In the genomic region with DNA sequence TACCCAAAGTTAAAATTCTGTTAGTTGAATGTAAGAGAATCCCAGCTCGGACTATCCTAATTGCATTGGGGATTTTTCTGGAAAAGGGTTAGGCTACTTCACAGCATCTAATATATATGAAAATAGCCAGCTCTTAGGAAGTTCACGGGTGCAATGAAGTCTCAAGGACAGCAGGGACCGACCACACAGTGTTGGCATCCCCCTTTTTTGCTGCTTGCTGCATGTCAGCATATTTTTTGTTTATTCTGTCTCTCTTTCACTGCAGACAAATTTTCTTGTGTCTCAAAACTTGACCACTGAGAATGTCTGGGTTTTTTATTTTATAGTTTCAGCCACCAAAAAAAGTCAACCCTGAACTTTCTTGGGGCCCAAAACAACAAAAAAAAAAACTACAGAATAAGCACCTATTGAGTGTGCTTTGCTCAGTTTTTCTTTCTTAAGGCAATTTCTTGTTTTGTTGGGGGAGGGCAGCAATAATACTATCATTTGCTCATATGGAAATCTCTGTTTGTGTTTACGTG, we compare ENCODE assay signal across 8 cellular contexts.
"Had no signal": no experiment of that assay in that cellular context is flagged by ENCODE, and none has a peak within 500 bp of the region (broad histone marks: within the 10 kb centered on the region; RNA-seq: fewer than 3 reads in every experiment).

No MANE protein-coding gene starts in this region.

- H3K27ac ChIP-seq: GM23248 had no signal

- H3K36me3 ChIP-seq: HAP-1 had no signal

- ATAC-seq: HCT116 had no signal

- H3K4me3 Mint-ChIP-seq: H9, HFFc6 had no signal

- H3K9me3 Mint-ChIP-seq: H9 had no signal

- H3K9me3 ChIP-seq: HAP-1 had no signal

- H2AFZ ChIP-seq: GM23248 had no signal

- DNase-seq: GM23248, GOT3, H7, H9, HCEC 1CT, HFFc6 had no signal

- H3K4me1 ChIP-seq: HAP-1 had no signal

- H3K27ac Mint-ChIP-seq: H9, HFFc6 had no signal

- H3K4me3 ChIP-seq: GM23248, HAP-1 had no signal

- H3K9ac ChIP-seq: GM23248 had no signal
